ENCODE assay signal across 8 cellular contexts in the genomic region with DNA sequence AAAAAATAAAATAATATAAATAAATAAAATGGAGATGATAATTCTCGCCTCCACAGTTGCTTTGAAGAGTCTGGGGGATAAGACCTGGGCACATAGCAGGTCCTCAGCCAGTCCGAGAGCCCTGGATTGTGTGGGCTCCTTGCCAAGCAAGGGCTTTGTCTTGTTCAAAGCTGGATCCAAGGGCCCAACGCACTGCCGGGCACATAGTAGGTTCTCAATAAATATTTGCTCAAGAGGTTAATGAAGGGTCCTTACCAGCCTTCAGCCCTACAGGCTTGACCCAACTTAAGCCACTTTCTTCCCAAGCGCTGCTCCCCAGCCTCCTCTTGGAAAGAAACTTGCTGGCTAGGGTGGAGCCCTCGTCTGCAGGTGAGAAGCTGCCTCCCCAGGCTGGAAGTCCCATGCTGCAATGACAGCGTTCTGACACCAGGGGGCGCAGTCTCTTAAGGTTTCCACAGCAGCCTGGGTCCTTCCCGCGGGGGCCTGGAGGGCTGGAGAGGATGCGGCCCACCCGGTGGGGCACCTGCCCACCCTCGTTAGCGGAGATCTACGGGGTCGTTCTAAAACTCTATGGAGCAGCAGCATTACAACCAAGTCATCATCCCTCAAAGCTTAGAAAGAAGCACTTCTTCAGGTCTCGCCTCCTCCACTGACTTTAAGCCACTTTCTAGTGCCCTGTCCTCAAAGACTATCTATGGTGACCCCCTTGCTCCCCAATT.
DNase-seq lines count a peak whose midpoint lies in the region; ATAC-seq lines count a peak whose summit lies in the region.

No MANE protein-coding gene starts in this region.

- H3K9me3 ChIP-seq in SJSA1 (replicated peaks): 0 out of 2 replicates have a peak, but pooled peaks cover 2% of the 10 kb centered on the region

- H3K4me3 ChIP-seq in SJSA1: no peak overlapping the region

- peaks cover 16% of the 10 kb centered on the region for H3K4me1 ChIP-seq in SJSA1 (replicated peaks)

- intact Hi-C loops in posterior cingulate gyrus (cut with DNase I): loop anchor here (2.0 to 10.0 kb wide), 3 partner anchors 166 to 411 kb away; no protein-coding TSS in a partner anchor

- H3K36me3 ChIP-seq in SJSA1: no peaks in the 10 kb centered on the region

- DNase-seq in ELR (ENCODE audit: low read depth) (peak; percentile 75), Kasumi-1 (lab: John Stamatoyannopoulos, UW) (peak; percentile 56 to 70), SJSA1 (ENCODE audit: low read depth in 1 of 2, low spot score in 2 of 2) (peak; percentile 64 to 70), globus pallidus (ENCODE audit: low spot score) (peak; percentile 35), posterior cingulate gyrus (peak; percentile 36 to 95 (median 76)), ureter (ENCODE audit: low spot score) (peak; percentile 78)
- DNase-seq in activated gamma-delta T cell treated with anti-CD3 and anti-CD28 coated beads, Interleukin-2, amount 50 U/mL, for 16 hours (ENCODE audit: low read depth): peak; percentile 74

- H3K27ac ChIP-seq in SJSA1: no peak overlapping the region

- no peak for ATAC-seq in HG03108 (IDR thresholded peaks at IDR 0.05; ENCODE audit: unreplicated experiment)

- H3K27me3 ChIP-seq in SJSA1 (replicated peaks): no peaks in the 10 kb centered on the region
